ENCODE assay signal across 20 cellular contexts in the genomic region with DNA sequence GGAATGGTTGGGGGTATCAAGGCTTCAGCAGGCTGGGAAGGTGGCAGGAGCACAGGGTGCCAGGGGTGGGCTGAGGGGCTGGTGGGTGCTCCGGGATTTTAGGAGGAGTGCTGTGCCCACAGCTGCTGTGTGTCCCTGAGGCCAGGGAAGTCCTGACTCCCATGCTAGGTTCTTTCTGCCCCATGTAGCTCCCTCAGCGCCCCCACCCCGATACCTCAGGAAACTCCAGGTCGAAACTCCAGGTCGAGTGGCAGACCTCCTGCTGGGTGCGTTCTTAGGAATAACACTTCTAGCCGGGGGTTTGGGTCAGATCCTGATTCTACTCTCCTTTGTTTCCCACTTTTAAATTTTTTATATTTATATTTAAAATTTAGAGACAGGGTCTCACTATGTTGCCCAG. TPM values are rescaled to one million over a fixed set of nuclear protein-coding genes. Genes with fewer than 3 reads are reported as not detected.
DNase-seq lines count a peak whose midpoint lies in the region; ATAC-seq and TF ChIP-seq lines count a peak whose summit lies in the region.
"Had no signal": no experiment of that assay in that cellular context is flagged by ENCODE, and none has a peak within 500 bp of the region (broad histone marks: within the 10 kb centered on the region; RNA-seq: fewer than 3 reads in every experiment).

No MANE protein-coding gene starts in this region.

- no peaks in the 10 kb centered on the region for H4K20me1 ChIP-seq in mammary epithelial cell (ENCODE audit: insufficient read depth, low read length)

- no peak overlapping the region for H3K9ac ChIP-seq in mammary epithelial cell (ENCODE audit: insufficient read depth, low read length)

- H3K36me3 ChIP-seq in breast epithelium = no peaks in the 10 kb centered on the region
- H3K36me3 ChIP-seq in mammary epithelial cell (ENCODE audit: insufficient read depth, low read length) = no peaks in the 10 kb centered on the region
- peaks cover 0 to 8% (median 0%) of the 10 kb centered on the region in 3 donors for H3K36me3 ChIP-seq in esophagus squamous epithelium
- no peaks in the 10 kb centered on the region for H3K36me3 ChIP-seq in transverse colon
- H3K36me3 ChIP-seq in CD8-positive, alpha-beta memory T cell (ENCODE audit: insufficient read depth, low read length) = no peaks in the 10 kb centered on the region

- H3K36me3 Mint-ChIP-seq in mesothelial cell of epicardium = peaks cover 3% of the 10 kb centered on the region
- peaks cover 0 to 24% (median 0%) of the 10 kb centered on the region in 3 donors for H3K36me3 Mint-ChIP-seq in CD8-positive, alpha-beta memory T cell
- H3K36me3 Mint-ChIP-seq: natural killer cell had no signal

- TF ChIP-seq POLR2A in breast epithelium (IDR thresholded peaks at IDR 0.05) = no peak
- no peak for TF ChIP-seq POLR2A in esophagus squamous epithelium (IDR thresholded peaks at IDR 0.05)
- no peak for TF ChIP-seq POLR2A in transverse colon (IDR thresholded peaks at IDR 0.05)

- H3K4me3 ChIP-seq in breast epithelium (peak overlapping the region in 2 of 3 donors; percentile 7 to 10), mammary epithelial cell (replicated peaks in 1 of 3; ENCODE audit: insufficient read depth in 1 of 3, low read depth in 2 of 3, low read length in 3 of 3) (no peak overlapping the region), esophagus squamous epithelium (peak overlapping the region in 2 of 4 donors; percentile 5 to 23), transverse colon (peak overlapping the region in 1 of 4 donors; percentile 8)
- no peak overlapping the region for H3K4me3 ChIP-seq in CD8-positive, alpha-beta memory T cell (ENCODE audit: low read length)
- H3K4me3 ChIP-seq: MG63, SK-N-MC had no signal

- H3K27ac Mint-ChIP-seq in mesothelial cell of epicardium = peak overlapping the region; percentile 40
- H3K27ac Mint-ChIP-seq in CD8-positive, alpha-beta memory T cell = peak overlapping the region in 1 of 8 donors; percentile 79

- CTCF ChIA-PET in mammary epithelial cell (lab: Charles Lee; ENCODE audit: low non-redundant PET) = no interaction called here
- CTCF ChIA-PET in CD8-positive, alpha-beta memory T cell (lab: Charles Lee) = no interaction called here

- no peak overlapping the region for H3K4me3 Mint-ChIP-seq in mesothelial cell of epicardium
- no peak overlapping the region for H3K4me3 Mint-ChIP-seq in CD8-positive, alpha-beta memory T cell
- H3K4me3 Mint-ChIP-seq: natural killer cell had no signal

- H3K27me3 ChIP-seq in breast epithelium (no peaks in the 10 kb centered on the region), mammary epithelial cell (ENCODE audit: insufficient read depth, low read length) (no peaks in the 10 kb centered on the region), esophagus squamous epithelium (no peaks in the 10 kb centered on the region), transverse colon (no peaks in the 10 kb centered on the region)
- no peaks in the 10 kb centered on the region for H3K27me3 ChIP-seq in CD8-positive, alpha-beta memory T cell (ENCODE audit: insufficient read depth, low read length, poor library complexity, severe bottlenecking)
- H3K27me3 ChIP-seq: MG63 had no signal

- in situ Hi-C loops in mammary epithelial cell (cut with MboI; ENCODE audit: low sequenced_read_pairs in 2 of 2) = no loop called here
- in situ Hi-C loops in transverse colon (cut with MboI; ENCODE audit: low pct_ligation_motif_present in 1 of 4, low pct_unique_long_range_greater_than_20kb in 1 of 4, low sequenced_read_pairs in 3 of 4) = no loop called here

- TF ChIP-seq EP300 in transverse colon (IDR thresholded peaks at IDR 0.05; ENCODE audit: low read depth) = no peak

- POLR2A ChIA-PET in CD8-positive, alpha-beta memory T cell (lab: Charles Lee) = no interaction called here

- H3K4me1 Mint-ChIP-seq in mesothelial cell of epicardium = peaks cover 14% of the 10 kb centered on the region
- peaks cover 43 to 67% (median 60%) of the 10 kb centered on the region in 3 donors for H3K4me1 Mint-ChIP-seq in CD8-positive, alpha-beta memory T cell

- no peaks in the 10 kb centered on the region for H3K9me3 Mint-ChIP-seq in mesothelial cell of epicardium
- no peaks in the 10 kb centered on the region for H3K9me3 Mint-ChIP-seq in CD8-positive, alpha-beta memory T cell
- H3K9me3 Mint-ChIP-seq: natural killer cell had no signal

- H3K4me1 ChIP-seq in breast epithelium = peaks cover 0 to 4% of the 10 kb centered on the region in 2 donors
- H3K4me1 ChIP-seq in mammary epithelial cell (ENCODE audit: insufficient read depth, low read length) = peaks cover 3% of the 10 kb centered on the region
- H3K4me1 ChIP-seq in esophagus squamous epithelium = peaks cover 10 to 70% (median 25%) of the 10 kb centered on the region in 3 donors
- peaks cover 8 to 45% (median 21%) of the 10 kb centered on the region in 4 donors for H3K4me1 ChIP-seq in transverse colon
- H3K4me1 ChIP-seq in CD8-positive, alpha-beta memory T cell (ENCODE audit: insufficient read depth, low read length) = peaks cover 47% of the 10 kb centered on the region

- TF ChIP-seq CTCF in breast epithelium (IDR thresholded peaks at IDR 0.05) (no peak), mammary epithelial cell (conservative IDR thresholded peaks at IDR 0.05 in 1 of 2, IDR thresholded peaks at IDR 0.05 in 1 of 2; ENCODE audit: extremely low read depth in 1 of 2, insufficient read depth in 1 of 2, low read depth in 1 of 2, low read length in 2 of 2) (no peak), esophagus squamous epithelium (IDR thresholded peaks at IDR 0.05) (no peak), mesothelial cell of epicardium (IDR thresholded peaks at IDR 0.05; ENCODE audit: unreplicated experiment) (no peak), transverse colon (IDR thresholded peaks at IDR 0.05) (no peak)

- BruUV-seq in mammary epithelial cell (replicated peaks; lab: Mats Ljungman, UMichigan) = no TSS peak

- WGBS in mammary epithelial cell (ENCODE audit: low coverage, missing lambda C conversion rate) = 100% methylated on average over 5 of the region's 7 CpGs
- whole genome bisulfite sequencing in esophagus squamous epithelium, 2 donors = 86 to 95% methylated on average over 6 to 7 of the region's 7 CpGs
- WGBS in transverse colon (ENCODE audit: low coverage in 1 of 2), 2 donors = 93% methylated on average over 7 of the region's 7 CpGs; no CpG with 5 or more reads in 1 of the 2 donors

- ATAC-seq in GM21717 (IDR thresholded peaks at IDR 0.05; ENCODE audit: unreplicated experiment) = no peak
- ATAC-seq: natural killer cell had no signal

- intact Hi-C loops in breast epithelium (cut with DNase I; ENCODE audit: low total_unique reads) (no loop called here), mammary epithelial cell (cut with micrococcal nuclease) (no loop called here), esophagus squamous epithelium (cut with DNase I) (no loop called here), transverse colon (cut with DNase I; ENCODE audit: low total_unique reads) (no loop called here)

- H3K79me2 ChIP-seq in mammary epithelial cell (ENCODE audit: insufficient read depth, low read length) = peaks cover 93% of the 10 kb centered on the region

- DNase-seq in breast epithelium (ENCODE audit: low spot score in 2 of 2) (no peak), mammary epithelial cell (no peak), esophagus squamous epithelium (lab: John Stamatoyannopoulos, UW) (no peak), mesothelial cell of epicardium (ENCODE audit: low spot score in 2 of 2, unreplicated experiment in 2 of 2) (no peak), transverse colon (no peak), NCI-H2107 treated with DMSO at 0.1 percent for 48 hours (lab: John Stamatoyannopoulos, UW; ENCODE audit: unreplicated experiment) (no peak)
- DNase-seq in CD8-positive, alpha-beta memory T cell = no peak
- DNase-seq: activated T-cell treated with anti-CD3 and anti-CD28 coated beads, Interleukin-2, amount 50 U/mL, for 48 hours; cerebellar nuclear complex; DMS79 treated with DMSO at 0.1 percent for 48 hours; GOT3; kidney glomerular epithelial cell; MG63; natural killer cell; NCI-H1930; NCI-H510A; stimulated activated CD4-positive, alpha-beta T cell treated with anti-CD3 and anti-CD28 coated beads, Interleukin-4, amount 100 ng/mL, for 24 hours had no signal

- no peaks in the 10 kb centered on the region for H3K27me3 Mint-ChIP-seq in mesothelial cell of epicardium (ENCODE audit: low read depth)
- H3K27me3 Mint-ChIP-seq in CD8-positive, alpha-beta memory T cell = no peaks in the 10 kb centered on the region

- dilution Hi-C loops in mammary epithelial cell (cut with HindIII; ENCODE audit: low sequenced_read_pairs) = no loop called here

- H3K9me3 ChIP-seq in breast epithelium (no peaks in the 10 kb centered on the region), mammary epithelial cell (replicated peaks; ENCODE audit: insufficient read depth, low read length) (no peaks in the 10 kb centered on the region), esophagus squamous epithelium (no peaks in the 10 kb centered on the region), transverse colon (no peaks in the 10 kb centered on the region)
- H3K9me3 ChIP-seq in CD8-positive, alpha-beta memory T cell (ENCODE audit: low read length) = no peaks in the 10 kb centered on the region
- H3K9me3 ChIP-seq: MG63 had no signal

- H2AFZ ChIP-seq in mammary epithelial cell (ENCODE audit: low read depth, low read length) = no peak overlapping the region

- H3K4me2 ChIP-seq in mammary epithelial cell (ENCODE audit: insufficient read depth, low read depth, low read length) = no peak overlapping the region

- peak overlapping the region; percentile 22 to 45 for H3K27ac ChIP-seq in breast epithelium
- H3K27ac ChIP-seq in mammary epithelial cell (ENCODE audit: insufficient read depth, low read depth, low read length) = no peak overlapping the region
- peak overlapping the region; percentile 4 to 76 (median 52) for H3K27ac ChIP-seq in esophagus squamous epithelium
- peak overlapping the region; percentile 2 to 59 (median 34) for H3K27ac ChIP-seq in transverse colon
- no peak overlapping the region for H3K27ac ChIP-seq in CD8-positive, alpha-beta memory T cell (ENCODE audit: low read depth, low read length)
- H3K27ac ChIP-seq: C4-2B had no signal

RNA-seq across cellular contexts. Expression of a gene that starts 8.3 kb away (rescaled TPM):
- total RNA-seq in breast epithelium (100 to 1,000 TPM in 1 of 3 donors, 10 to 100 TPM in 2; 44.6 to 112 (median 54.7) TPM), mammary epithelial cell (10 to 100 TPM; 66.6 to 66.7 TPM), esophagus squamous epithelium (10 to 100 TPM; 19.8 to 48.6 (median 28.5) TPM), mesothelial cell of epicardium (74.9 to 89.1 TPM (median 86.6 TPM) in 3 replicates), transverse colon (100 to 1,000 TPM in 2 of 4 donors, 10 to 100 TPM in 2; 70.5 to 130 (median 102) TPM)
- polyA plus RNA-seq in mammary epithelial cell = 91.4 TPM
- 193 TPM for polyA minus RNA-seq in mammary epithelial cell
- total RNA-seq in CD8-positive, alpha-beta memory T cell = 10 to 100 TPM; 38.8 to 42.8 TPM
- polyA plus RNA-seq in CD8-positive, alpha-beta memory T cell = 13.9 TPM

RNA-seq across cellular contexts. Expression of a gene that starts 23.3 kb away (rescaled TPM):
- total RNA-seq in breast epithelium (10 to 100 TPM; 58.3 to 79.5 (median 68.3) TPM), mammary epithelial cell (100 to 1,000 TPM in 1 of 2 donors, 10 to 100 TPM in 1; 61.7 to 110 TPM), esophagus squamous epithelium (10 to 100 TPM; 58.2 to 63.4 (median 61.3) TPM), mesothelial cell of epicardium (88.3 to 95.9 TPM (median 95.4 TPM) in 3 replicates), transverse colon (10 to 100 TPM; 15.3 to 58.2 (median 41.4) TPM)
- 45.1 TPM for polyA plus RNA-seq in mammary epithelial cell
- polyA minus RNA-seq in mammary epithelial cell = 108 TPM
- total RNA-seq in CD8-positive, alpha-beta memory T cell = 10 to 100 TPM; 87.2 to 94.1 TPM
- polyA plus RNA-seq in CD8-positive, alpha-beta memory T cell = 57.1 TPM

Comparison
In these comparisons a context has a peak if more than half of its experiments do, and no peak if none do; other contexts are left out.
1. H3K27ac ChIP-seq: peak in breast epithelium (2 of 2), esophagus squamous epithelium (4 of 4) and transverse colon (4 of 4); none in mammary epithelial cell (single experiment) and CD8-positive, alpha-beta memory T cell (single experiment).
2. H3K4me3 ChIP-seq: peak in breast epithelium (2 of 3); none in mammary epithelial cell (0 of 3) and CD8-positive, alpha-beta memory T cell (single experiment).